ENCODE assay signal across 14 cellular contexts in the genomic region with DNA sequence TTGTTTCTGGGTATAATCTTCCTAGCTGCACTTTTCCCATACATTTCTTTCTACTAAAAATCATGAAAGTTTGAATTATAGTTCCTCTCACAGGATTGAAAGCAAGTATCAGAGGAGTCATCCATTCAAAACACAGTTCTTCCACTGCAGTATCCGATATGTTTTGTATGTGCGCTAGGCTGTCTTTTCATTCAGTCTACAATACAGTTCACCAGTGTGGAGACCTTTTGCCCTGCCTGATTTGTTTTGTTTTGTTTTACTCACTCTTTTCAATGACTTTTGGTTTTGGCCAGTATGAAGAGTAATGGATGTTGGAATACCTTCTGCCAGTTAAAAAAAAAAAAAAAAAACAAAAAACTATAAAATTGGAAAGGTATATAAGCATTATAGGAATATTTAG.
A peak's percentile ranks its signal among the peaks of the same experiment; 100 is the strongest.
DNase-seq lines count a peak whose midpoint lies in the region; ATAC-seq and TF ChIP-seq lines count a peak whose summit lies in the region.
"Had no signal": no experiment of that assay in that cellular context is flagged by ENCODE, and none has a peak within 500 bp of the region (broad histone marks: within the 10 kb centered on the region; RNA-seq: fewer than 3 reads in every experiment).

No MANE protein-coding gene starts in this region.

- H3K79me1 ChIP-seq in H9 (ENCODE audit: insufficient read depth, low read depth, low read length, poor library complexity, severe bottlenecking): peaks cover 7% of the 10 kb centered on the region

- H3K23ac ChIP-seq in H9 (ENCODE audit: insufficient read length, low read depth, low read length): no peak overlapping the region

- no peak for TF ChIP-seq CTCF in H9 (conservative IDR thresholded peaks at IDR 0.05)
- TF ChIP-seq CTCF in endodermal cell (conservative IDR thresholded peaks at IDR 0.05): no peak
- TF ChIP-seq CTCF in neural progenitor cell (IDR thresholded peaks at IDR 0.05): no peak

- no peaks in the 10 kb centered on the region for H4K20me1 ChIP-seq in H9 (ENCODE audit: control insufficient read depth, insufficient read depth, insufficient read length)
- peaks cover 11% of the 10 kb centered on the region for H4K20me1 ChIP-seq in neural progenitor cell (ENCODE audit: low read depth)
- H4K20me1 ChIP-seq: BLaER1 had no signal

- H3K4me3 ChIP-seq in endodermal cell (ENCODE audit: low read length): no peak overlapping the region
- H3K4me3 ChIP-seq in neural progenitor cell: no peak overlapping the region
- H3K4me3 ChIP-seq: BLaER1 had no signal

- ATAC-seq in activated CD8-positive, alpha-beta T cell treated with anti-CD3 and anti-CD28 coated beads, Interleukin-2, amount 10 ng/mL, durations not matched to agents 7 days and 5 days: no peak
- ATAC-seq: HCT116 had no signal

- peaks cover 9% of the 10 kb centered on the region for H3K36me3 ChIP-seq in endodermal cell (ENCODE audit: control insufficient read depth, insufficient read depth, low read length)
- H3K36me3 ChIP-seq in neural progenitor cell: no peaks in the 10 kb centered on the region
- H3K36me3 ChIP-seq: BLaER1 had no signal

- no peak overlapping the region for H3T11ph ChIP-seq in H9 (ENCODE audit: low read length)

- no peak overlapping the region for H3K4ac ChIP-seq in H9 (ENCODE audit: low read depth, low read length)

- no peak overlapping the region for H4K8ac ChIP-seq in H9 (replicated peaks; ENCODE audit: insufficient read length, low read depth, low read length)

- H3K36me3 Mint-ChIP-seq in H9 (ENCODE audit: insufficient read depth in 1 of 3, low read depth in 3 of 3) (peaks cover 0 to 3% (median 3%) of the 10 kb centered on the region in 3 experiments; a peak in 4 of 7 replicates), endodermal cell (ENCODE audit: low read depth) (peaks cover 10% of the 10 kb centered on the region), neural progenitor cell (no peaks in the 10 kb centered on the region)
- H3K36me3 Mint-ChIP-seq in activated CD8-positive, alpha-beta T cell treated with anti-CD3 and anti-CD28 coated beads, Interleukin-2, amount 10 ng/mL, durations not matched to agents 7 days and 5 days (ENCODE audit: low read depth): no peaks in the 10 kb centered on the region
- H3K36me3 Mint-ChIP-seq: CD8-positive, alpha-beta memory T cell had no signal

- H3K79me2 ChIP-seq in H9 (ENCODE audit: insufficient read depth, low read length) (peaks cover 6% of the 10 kb centered on the region; the same call in 1 of the 2 replicates), neural progenitor cell (ENCODE audit: low read depth) (peaks cover 61% of the 10 kb centered on the region)

- no peak overlapping the region for H2BK12ac ChIP-seq in H9 (ENCODE audit: insufficient read length, low read depth, low read length)

- H3K9ac ChIP-seq in H9 (ENCODE audit: extremely low read depth, insufficient read length, low read length): no peak overlapping the region
- no peak overlapping the region for H3K9ac ChIP-seq in endodermal cell (ENCODE audit: extremely low read depth, low read length, poor library complexity, severe bottlenecking)
- H3K9ac ChIP-seq in neural progenitor cell: no peak overlapping the region
- H3K9ac ChIP-seq: BLaER1 had no signal

- CTCF ChIA-PET in activated CD8-positive, alpha-beta T cell treated with anti-CD3 and anti-CD28 coated beads, Interleukin-2, amount 10 ng/mL, durations not matched to agents 7 days and 5 days (lab: Charles Lee): no interaction called here

- H3K27me3 Mint-ChIP-seq in H9 (ENCODE audit: low read depth) (no peaks in the 10 kb centered on the region), endodermal cell (ENCODE audit: insufficient read depth) (no peaks in the 10 kb centered on the region), neural progenitor cell (ENCODE audit: insufficient read depth, low read depth) (peaks cover 4% of the 10 kb centered on the region)
- H3K27me3 Mint-ChIP-seq in activated CD8-positive, alpha-beta T cell treated with anti-CD3 and anti-CD28 coated beads, Interleukin-2, amount 10 ng/mL, durations not matched to agents 7 days and 5 days (ENCODE audit: low read depth): peaks cover 7% of the 10 kb centered on the region

- peaks cover 31% of the 10 kb centered on the region for H3F3A ChIP-seq in neural progenitor cell (ENCODE audit: low read depth)

- H3K27ac ChIP-seq in H9 (ENCODE audit: insufficient read length, low read depth, low read length): no peak overlapping the region
- no peak overlapping the region for H3K27ac ChIP-seq in endodermal cell (ENCODE audit: low read depth, low read length)
- H3K27ac ChIP-seq in neural progenitor cell: no peak overlapping the region
- H3K27ac ChIP-seq: BLaER1 had no signal

- H2AFZ ChIP-seq in H9 (ENCODE audit: low read length) (no peak overlapping the region), neural progenitor cell (replicated peaks) (no peak overlapping the region)

- H4K91ac ChIP-seq in H9 (ENCODE audit: insufficient read length, low read depth, low read length): no peak overlapping the region

- H2BK20ac ChIP-seq in H9 (ENCODE audit: low read depth, low read length, poor library complexity, severe bottlenecking): no peak overlapping the region

- H3K27me3 ChIP-seq in H9 (ENCODE audit: insufficient read depth, low read length) (no peaks in the 10 kb centered on the region), endodermal cell (ENCODE audit: control insufficient read depth, insufficient read depth, low read length, poor library complexity, severe bottlenecking) (no peaks in the 10 kb centered on the region), neural progenitor cell (no peaks in the 10 kb centered on the region)
- H3K27me3 ChIP-seq: BLaER1 had no signal

- H3K9me3 ChIP-seq in H9 (ENCODE audit: control insufficient read depth, low read depth, low read length) (no peaks in the 10 kb centered on the region), endodermal cell (ENCODE audit: control insufficient read depth, low read length) (no peaks in the 10 kb centered on the region), neural progenitor cell (ENCODE audit: low read depth) (no peaks in the 10 kb centered on the region)
- H3K9me3 ChIP-seq: BLaER1, Caco-2 had no signal

- no peaks in the 10 kb centered on the region for H3K23me2 ChIP-seq in H9 (ENCODE audit: insufficient read length, low read depth, low read length, poor library complexity, severe bottlenecking)

- no CpG with 5 or more reads among the region's 2 CpGs for WGBS in H9 (ENCODE audit: extremely low coverage, insufficient read length, low lambda C conversion rate)
- WGBS in endodermal cell (ENCODE audit: insufficient coverage in 1 of 2, insufficient read length in 1 of 2), 2 experiments: 89 to 100% methylated on average over 2 of the region's 2 CpGs

- no peak overlapping the region for H3K56ac ChIP-seq in H9 (ENCODE audit: insufficient read length, low read depth, low read length)

- no peak overlapping the region for H4K5ac ChIP-seq in H9 (ENCODE audit: insufficient read length, low read depth, low read length)

- H3K4me1 ChIP-seq in H9 (ENCODE audit: insufficient read depth, low read length) (peaks cover 6% of the 10 kb centered on the region; the same call in 1 of the 2 replicates), endodermal cell (ENCODE audit: control insufficient read depth, insufficient read depth, low read length) (peaks cover 3% of the 10 kb centered on the region), neural progenitor cell (peaks cover 36% of the 10 kb centered on the region)

- H3K4me2 ChIP-seq in H9 (ENCODE audit: insufficient read depth, insufficient read length, low read length) (no peak overlapping the region), neural progenitor cell (peak overlapping the region; percentile 49)
- H3K4me2 ChIP-seq: BLaER1 had no signal

- H2BK120ac ChIP-seq in H9 (ENCODE audit: low read depth, low read length, poor library complexity, severe bottlenecking): no peak overlapping the region

- peak overlapping the region in 2 of 3 experiments; percentile 5 to 10; a peak in 2 of 7 replicates for H3K27ac Mint-ChIP-seq in H9
- H3K27ac Mint-ChIP-seq in endodermal cell: peak overlapping the region; percentile 1
- H3K27ac Mint-ChIP-seq in neural progenitor cell: no peak overlapping the region
- no peak overlapping the region for H3K27ac Mint-ChIP-seq in activated CD8-positive, alpha-beta T cell treated with anti-CD3 and anti-CD28 coated beads, Interleukin-2, amount 10 ng/mL, durations not matched to agents 7 days and 5 days
- H3K27ac Mint-ChIP-seq: CD8-positive, alpha-beta memory T cell had no signal

- no peak overlapping the region for H3K4me3 Mint-ChIP-seq in H9
- H3K4me3 Mint-ChIP-seq in endodermal cell: no peak overlapping the region
- no peak overlapping the region for H3K4me3 Mint-ChIP-seq in neural progenitor cell
- H3K4me3 Mint-ChIP-seq in activated CD8-positive, alpha-beta T cell treated with anti-CD3 and anti-CD28 coated beads, Interleukin-2, amount 10 ng/mL, durations not matched to agents 7 days and 5 days: no peak overlapping the region
- H3K4me3 Mint-ChIP-seq: CD8-positive, alpha-beta memory T cell had no signal

- H3K4me1 Mint-ChIP-seq in H9 (peaks cover 13 to 16% of the 10 kb centered on the region in 2 experiments), endodermal cell (peaks cover 11% of the 10 kb centered on the region), neural progenitor cell (peaks cover 20% of the 10 kb centered on the region)
- H3K4me1 Mint-ChIP-seq in activated CD8-positive, alpha-beta T cell treated with anti-CD3 and anti-CD28 coated beads, Interleukin-2, amount 10 ng/mL, durations not matched to agents 7 days and 5 days (ENCODE audit: low read depth): no peaks in the 10 kb centered on the region
- H3K4me1 Mint-ChIP-seq: CD8-positive, alpha-beta memory T cell had no signal

- no peaks in the 10 kb centered on the region for H3K9me3 Mint-ChIP-seq in H9
- no peaks in the 10 kb centered on the region for H3K9me3 Mint-ChIP-seq in endodermal cell
- H3K9me3 Mint-ChIP-seq in neural progenitor cell: no peaks in the 10 kb centered on the region
- H3K9me3 Mint-ChIP-seq in activated CD8-positive, alpha-beta T cell treated with anti-CD3 and anti-CD28 coated beads, Interleukin-2, amount 10 ng/mL, durations not matched to agents 7 days and 5 days (ENCODE audit: insufficient read depth): no peaks in the 10 kb centered on the region
- H3K9me3 Mint-ChIP-seq: CD8-positive, alpha-beta memory T cell had no signal

- no peak overlapping the region for H3K14ac ChIP-seq in H9 (ENCODE audit: insufficient read depth, low read length)

- DNase-seq in H9 (no peak), endodermal cell (no peak), neural progenitor cell (ENCODE audit: low spot score) (peak; percentile 10), renal cortical epithelial cell (ENCODE audit: low read depth) (peak; percentile 41), NCI-H2196 (lab: John Stamatoyannopoulos, UW; ENCODE audit: unreplicated experiment) (no peak), nucleus accumbens (lab: John Stamatoyannopoulos, UW) (no peak)
- DNase-seq in activated CD8-positive, alpha-beta T cell treated with anti-CD3 and anti-CD28 coated beads, Interleukin-2, amount 10 ng/mL, durations not matched to agents 7 days and 5 days: no peak
- DNase-seq: 8988T; AML-193; Caco-2; CD8-positive, alpha-beta memory T cell; DMS 273 treated with DMSO at 0.1 percent for 48 hours had no signal

- H2AK5ac ChIP-seq in H9 (ENCODE audit: insufficient read length, low read length): no peak overlapping the region

- POLR2A ChIA-PET in activated CD8-positive, alpha-beta T cell treated with anti-CD3 and anti-CD28 coated beads, Interleukin-2, amount 10 ng/mL, durations not matched to agents 7 days and 5 days (lab: Charles Lee): no interaction called here

- no peak overlapping the region for H2BK5ac ChIP-seq in H9 (ENCODE audit: insufficient read length, low read length)

- H2BK15ac ChIP-seq in H9 (ENCODE audit: low read depth, low read length): no peak overlapping the region

- no peak overlapping the region for H3K18ac ChIP-seq in H9 (ENCODE audit: insufficient read length, low read depth, low read length)

Comparison
In these comparisons a context has a peak if more than half of its experiments do, and no peak if none do; other contexts are left out.
1. DNase-seq: peak in neural progenitor cell (single experiment) and renal cortical epithelial cell (single experiment); none in H9 (single experiment), endodermal cell (single experiment), NCI-H2196 (single experiment), nucleus accumbens (0 of 56) and activated CD8-positive, alpha-beta T cell treated with anti-CD3 and anti-CD28 coated beads, Interleukin-2, amount 10 ng/mL, durations not matched to agents 7 days and 5 days (single experiment).
2. H3K27ac Mint-ChIP-seq: peak in H9 (2 of 3) and endodermal cell (single experiment); none in neural progenitor cell (single experiment) and activated CD8-positive, alpha-beta T cell treated with anti-CD3 and anti-CD28 coated beads, Interleukin-2, amount 10 ng/mL, durations not matched to agents 7 days and 5 days (single experiment).